Comparison of ENCODE assay signal across 18 cellular contexts in the genomic region with DNA sequence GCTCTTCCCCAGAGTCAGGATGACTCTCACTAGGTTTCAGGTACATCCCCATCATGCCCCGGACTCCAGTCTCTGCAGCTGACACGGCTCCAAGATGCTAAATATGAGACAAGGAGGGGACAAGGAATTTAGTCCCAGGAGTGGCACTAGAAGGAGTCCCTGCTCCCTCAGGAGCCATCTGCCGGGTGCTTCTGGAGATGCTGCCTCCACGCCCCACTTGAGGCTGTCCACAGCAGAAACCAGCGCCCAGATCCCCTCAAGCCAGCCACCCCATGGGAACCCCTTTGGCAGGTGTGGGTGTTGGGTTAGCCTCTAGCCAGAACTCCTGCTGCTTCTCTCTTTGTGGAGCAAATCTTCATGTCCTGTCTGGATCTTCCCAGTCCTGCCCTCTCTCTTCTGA. TPM values are rescaled to one million over a fixed set of nuclear protein-coding genes. Genes with fewer than 3 reads are reported as not detected.
"Had no signal": no experiment of that assay in that cellular context is flagged by ENCODE, and none has a peak within 500 bp of the region (broad histone marks: within the 10 kb centered on the region; RNA-seq: fewer than 3 reads in every experiment).

No MANE protein-coding gene starts in this region.

- H3K9me3 ChIP-seq: colonic mucosa, lower lobe of right lung, psoas muscle had no signal

- H3K4me1 ChIP-seq: lower lobe of right lung, psoas muscle had no signal

- H3K36me3 ChIP-seq: colonic mucosa, lower lobe of right lung had no signal

- DNase-seq: activated CD4-positive, alpha-beta T cell treated with anti-CD3 and anti-CD28 coated beads for 48 hours; activated CD8-positive, alpha-beta memory T cell treated with anti-CD3 and anti-CD28 coated beads, Interleukin-2, amount 50 U/mL, for 48 hours; activated CD8-positive, alpha-beta T cell treated with anti-CD3 and anti-CD28 coated beads, Interleukin-2, amount 10 ng/mL, durations not matched to agents 7 days and 5 days; activated naive CD4-positive, alpha-beta T cell treated with anti-CD3 and anti-CD28 coated beads for 36 hours; effector CD8-positive, alpha-beta T cell; hippocampal formation; lower lobe of right lung; occipital lobe; psoas muscle; stimulated activated CD4-positive, alpha-beta T cell treated with anti-CD3 and anti-CD28 coated beads, Interleukin-12 subunit alpha, Interleukin-12 subunit beta, amount 100 ng/mL, for 4 hours; stimulated activated naive CD8-positive, alpha-beta T cell treated with anti-CD3 and anti-CD28 coated beads, Interleukin-15, Interleukin-2, amounts not matched to agents 100 U/mL and 50 U/mL, for 24 hours; T-cell; T1000 had no signal

- H3K9me3 Mint-ChIP-seq: activated naive CD4-positive, alpha-beta T cell treated with anti-CD3 and anti-CD28 coated beads for 36 hours; activated T-helper 1 cell treated with anti-CD3 and anti-CD28 coated beads, Interleukin-12 subunit alpha, Interleukin-12 subunit beta, Interleukin-2, Interleukin-4 antibody, amounts not matched to agents 30 ng/mL and 10 ng/mL and 1 ng/mL, durations not matched to agents 14 hours and 24 hours and 36 hours; natural killer cell treated with Interleukin-12 subunit alpha and Interleukin-12 subunit beta and Interleukin-15 and Interleukin-18, amount 100 ng/mL, for 72 hours; T-cell had no signal

- H3K4me3 Mint-ChIP-seq: activated CD8-positive, alpha-beta T cell treated with anti-CD3 and anti-CD28 coated beads, Interleukin-2, amount 10 ng/mL, durations not matched to agents 7 days and 5 days; activated naive CD4-positive, alpha-beta T cell treated with anti-CD3 and anti-CD28 coated beads for 36 hours; activated T-helper 1 cell treated with anti-CD3 and anti-CD28 coated beads, Interleukin-12 subunit alpha, Interleukin-12 subunit beta, Interleukin-2, Interleukin-4 antibody, amounts not matched to agents 30 ng/mL and 10 ng/mL and 1 ng/mL, durations not matched to agents 14 hours and 24 hours and 36 hours; natural killer cell treated with Interleukin-12 subunit alpha and Interleukin-12 subunit beta and Interleukin-15 and Interleukin-18, amount 100 ng/mL, for 72 hours; T-cell had no signal

- H3K27ac Mint-ChIP-seq: activated CD8-positive, alpha-beta T cell treated with anti-CD3 and anti-CD28 coated beads, Interleukin-2, amount 10 ng/mL, durations not matched to agents 7 days and 5 days; activated naive CD4-positive, alpha-beta T cell treated with anti-CD3 and anti-CD28 coated beads for 36 hours; activated T-helper 1 cell treated with anti-CD3 and anti-CD28 coated beads, Interleukin-12 subunit alpha, Interleukin-12 subunit beta, Interleukin-2, Interleukin-4 antibody, amounts not matched to agents 30 ng/mL and 10 ng/mL and 1 ng/mL, durations not matched to agents 14 hours and 24 hours and 36 hours; natural killer cell treated with Interleukin-12 subunit alpha and Interleukin-12 subunit beta and Interleukin-15 and Interleukin-18, amount 100 ng/mL, for 72 hours; T-cell had no signal

- H3K27me3 ChIP-seq: colonic mucosa had no signal

- H3K36me3 Mint-ChIP-seq: natural killer cell treated with Interleukin-12 subunit alpha and Interleukin-12 subunit beta and Interleukin-15 and Interleukin-18, amount 100 ng/mL, for 72 hours; T-cell had no signal

- H3K4me3 ChIP-seq: colonic mucosa, lower lobe of right lung, psoas muscle had no signal

- H3K27ac ChIP-seq: epithelial cell of prostate, lower lobe of right lung, psoas muscle, VCaP had no signal

RNA-seq across cellular contexts. Expression of gene BCL11A, which starts 40.3 kb away (rescaled TPM):
- total RNA-seq: activated T-helper 1 cell treated with anti-CD3 and anti-CD28 coated beads, Interleukin-12 subunit alpha, Interleukin-12 subunit beta, Interleukin-2, Interleukin-4 antibody, amounts not matched to agents 30 ng/mL and 10 ng/mL and 1 ng/mL, durations not matched to agents 14 hours and 24 hours and 36 hours had no signal
